In genomic region chr17:7833795-7834553, GRCh38 we compare ENCODE assay signal across 1 cellular context.
A peak's percentile ranks its signal among the peaks of the same experiment; 100 is the strongest.
TF ChIP-seq lines count a peak whose summit lies in the region.

Gene KDM6B (plus strand): TSS chr17:7834217. CDS start chr17:7845555, 11,338 bp downstream.

TF ChIP-seq in HepG2, 621 proteins besides CTCF, POLR2A, EP300 and RAD21 (continued from another document and continues in another):
- TF ChIP-seq, protein P1, sequence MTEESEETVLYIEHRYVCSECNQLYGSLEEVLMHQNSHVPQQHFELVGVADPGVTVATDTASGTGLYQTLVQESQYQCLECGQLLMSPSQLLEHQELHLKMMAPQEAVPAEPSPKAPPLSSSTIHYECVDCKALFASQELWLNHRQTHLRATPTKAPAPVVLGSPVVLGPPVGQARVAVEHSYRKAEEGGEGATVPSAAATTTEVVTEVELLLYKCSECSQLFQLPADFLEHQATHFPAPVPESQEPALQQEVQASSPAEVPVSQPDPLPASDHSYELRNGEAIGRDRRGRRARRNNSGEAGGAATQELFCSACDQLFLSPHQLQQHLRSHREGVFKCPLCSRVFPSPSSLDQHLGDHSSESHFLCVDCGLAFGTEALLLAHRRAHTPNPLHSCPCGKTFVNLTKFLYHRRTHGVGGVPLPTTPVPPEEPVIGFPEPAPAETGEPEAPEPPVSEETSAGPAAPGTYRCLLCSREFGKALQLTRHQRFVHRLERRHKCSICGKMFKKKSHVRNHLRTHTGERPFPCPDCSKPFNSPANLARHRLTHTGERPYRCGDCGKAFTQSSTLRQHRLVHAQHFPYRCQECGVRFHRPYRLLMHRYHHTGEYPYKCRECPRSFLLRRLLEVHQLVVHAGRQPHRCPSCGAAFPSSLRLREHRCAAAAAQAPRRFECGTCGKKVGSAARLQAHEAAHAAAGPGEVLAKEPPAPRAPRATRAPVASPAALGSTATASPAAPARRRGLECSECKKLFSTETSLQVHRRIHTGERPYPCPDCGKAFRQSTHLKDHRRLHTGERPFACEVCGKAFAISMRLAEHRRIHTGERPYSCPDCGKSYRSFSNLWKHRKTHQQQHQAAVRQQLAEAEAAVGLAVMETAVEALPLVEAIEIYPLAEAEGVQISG (CRISPR knock-in tag; IDR thresholded peaks at IDR 0.05), result 0 out of 2 replicates have a peak, but pooled peaks have one; percentile 13
- no peak for TF ChIP-seq BHLHE40 (IDR thresholded peaks at IDR 0.05; ENCODE audit: low read length)
- no peak for TF ChIP-seq SMARCC2 (IDR thresholded peaks at IDR 0.05)
- TF ChIP-seq RORA (CRISPR knock-in tag; IDR thresholded peaks at IDR 0.05), result no peak
- TF ChIP-seq ZNF800 (CRISPR knock-in tag; IDR thresholded peaks at IDR 0.05), result 0 out of 2 replicates have a peak, but pooled peaks have one; percentile 22
- no peak for TF ChIP-seq GFI1 (CRISPR knock-in tag; IDR thresholded peaks at IDR 0.05; ENCODE audit: borderline replicate concordance)
- no peak for TF ChIP-seq ZNF318 (CRISPR knock-in tag; IDR thresholded peaks at IDR 0.05)
- no peak for TF ChIP-seq TRAFD1 (CRISPR knock-in tag; IDR thresholded peaks at IDR 0.05; ENCODE audit: borderline replicate concordance)
- no peak for TF ChIP-seq NBN (conservative IDR thresholded peaks at IDR 0.05)
- no peak for TF ChIP-seq ZNF547 (CRISPR knock-in tag; IDR thresholded peaks at IDR 0.05)
- TF ChIP-seq ZNF263 (CRISPR knock-in tag; IDR thresholded peaks at IDR 0.05), result 0 out of 2 replicates have a peak, but pooled peaks have one; percentile 5
- TF ChIP-seq SAP130 (CRISPR knock-in tag; IDR thresholded peaks at IDR 0.05; ENCODE audit: low read depth), result peak; percentile 87
- TF ChIP-seq ATF7-NPFF (CRISPR knock-in tag; IDR thresholded peaks at IDR 0.05; ENCODE audit: low read depth), result no peak
- no peak for TF ChIP-seq ZNF546 (CRISPR knock-in tag; conservative IDR thresholded peaks at IDR 0.05)
- TF ChIP-seq HNRNPK (IDR thresholded peaks at IDR 0.05; ENCODE audit: low read depth, low read length, poor library complexity, severe bottlenecking), result no peak
- TF ChIP-seq ARID4A (CRISPR knock-in tag; IDR thresholded peaks at IDR 0.05; ENCODE audit: borderline replicate concordance), result peak; percentile 72
- TF ChIP-seq, protein P2, sequence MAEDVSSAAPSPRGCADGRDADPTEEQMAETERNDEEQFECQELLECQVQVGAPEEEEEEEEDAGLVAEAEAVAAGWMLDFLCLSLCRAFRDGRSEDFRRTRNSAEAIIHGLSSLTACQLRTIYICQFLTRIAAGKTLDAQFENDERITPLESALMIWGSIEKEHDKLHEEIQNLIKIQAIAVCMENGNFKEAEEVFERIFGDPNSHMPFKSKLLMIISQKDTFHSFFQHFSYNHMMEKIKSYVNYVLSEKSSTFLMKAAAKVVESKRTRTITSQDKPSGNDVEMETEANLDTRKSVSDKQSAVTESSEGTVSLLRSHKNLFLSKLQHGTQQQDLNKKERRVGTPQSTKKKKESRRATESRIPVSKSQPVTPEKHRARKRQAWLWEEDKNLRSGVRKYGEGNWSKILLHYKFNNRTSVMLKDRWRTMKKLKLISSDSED (CRISPR knock-in tag; IDR thresholded peaks at IDR 0.05), result no peak
- TF ChIP-seq TEAD2 (CRISPR knock-in tag; IDR thresholded peaks at IDR 0.05), result no peak
- no peak for TF ChIP-seq ZFP62 (CRISPR knock-in tag; IDR thresholded peaks at IDR 0.05)
- TF ChIP-seq PREB (CRISPR knock-in tag; IDR thresholded peaks at IDR 0.05), result no peak
- TF ChIP-seq GABPA (IDR thresholded peaks at IDR 0.05; ENCODE audit: low read depth, low read length), result no peak
- TF ChIP-seq GABPA (CRISPR knock-in tag; IDR thresholded peaks at IDR 0.05; ENCODE audit: low read depth), result 0 out of 2 replicates have a peak, but pooled peaks have one; percentile 7
- TF ChIP-seq ZFP1 (CRISPR knock-in tag; IDR thresholded peaks at IDR 0.05), result no peak
- no peak for TF ChIP-seq HHEX (CRISPR knock-in tag; IDR thresholded peaks at IDR 0.05)
- no peak for TF ChIP-seq U2AF1 (optimal IDR thresholded peaks at IDR 0.05; ENCODE audit: low read depth, low read length)
- TF ChIP-seq ZIK1 (CRISPR knock-in tag; IDR thresholded peaks at IDR 0.05; ENCODE audit: borderline replicate concordance, low read depth), result no peak
- no peak for TF ChIP-seq GPBP1L1 (CRISPR knock-in tag; IDR thresholded peaks at IDR 0.05)
- TF ChIP-seq TCF7 (IDR thresholded peaks at IDR 0.05; ENCODE audit: low read depth), result no peak
- no peak for TF ChIP-seq SNAPC2 (CRISPR knock-in tag; IDR thresholded peaks at IDR 0.05)
- TF ChIP-seq ELF4 (CRISPR knock-in tag; IDR thresholded peaks at IDR 0.05; ENCODE audit: borderline replicate concordance), result no peak
- no peak for TF ChIP-seq MED13 (CRISPR knock-in tag; IDR thresholded peaks at IDR 0.05)
- TF ChIP-seq ZZZ3 (CRISPR knock-in tag; IDR thresholded peaks at IDR 0.05; ENCODE audit: borderline replicate concordance), result no peak
- TF ChIP-seq MXI1 (IDR thresholded peaks at IDR 0.05; ENCODE audit: borderline replicate concordance, low read depth, low read length), result peak; percentile 51; the same call in 1 of the 3 replicates
- no peak for TF ChIP-seq TGIF2 (CRISPR knock-in tag; IDR thresholded peaks at IDR 0.05)
- no peak for TF ChIP-seq TBX2 (CRISPR knock-in tag; IDR thresholded peaks at IDR 0.05; ENCODE audit: borderline replicate concordance)
